In genomic region chr11:67369801-67370284, GRCh38 we compare ENCODE assay signal across 10 cellular contexts. TPM values are rescaled to one million over a fixed set of nuclear protein-coding genes. Genes with fewer than 3 reads are reported as not detected.
DNase-seq lines count a peak whose midpoint lies in the region; ATAC-seq, FAIRE-seq and TF ChIP-seq lines count a peak whose summit lies in the region.
"Had no signal": no experiment of that assay in that cellular context is flagged by ENCODE, and none has a peak within 500 bp of the region (broad histone marks: within the 10 kb centered on the region; RNA-seq: fewer than 3 reads in every experiment).

No MANE protein-coding gene starts in this region.

- H3K36me3 ChIP-seq in astrocyte (ENCODE audit: insufficient read depth, low read length) (peaks cover 9% of the 10 kb centered on the region), tibial nerve (peaks cover 0 to 9% (median 0%) of the 10 kb centered on the region in 3 donors)

- 55 to 58% methylated on average over 12 of the region's 12 CpGs for WGBS in tibial nerve, 2 donors

- H3K9me3 ChIP-seq in astrocyte (ENCODE audit: insufficient read depth, low read depth, low read length) (no peaks in the 10 kb centered on the region), tibial nerve (no peaks in the 10 kb centered on the region)

- peak overlapping the region; percentile 75 for H3K9ac ChIP-seq in astrocyte (ENCODE audit: low read length)

- FAIRE-seq in astrocyte (lab: Jason Lieb, UNC) = no peak

- H3K27ac ChIP-seq in astrocyte (ENCODE audit: low read depth, low read length) (peak overlapping the region; percentile 67), tibial nerve (peak overlapping the region; percentile 16 to 99 (median 97))

- TF ChIP-seq CTCF in astrocyte (IDR thresholded peaks at IDR 0.05; ENCODE audit: insufficient read depth, low read depth, low read length) = no peak
- TF ChIP-seq CTCF in tibial nerve (IDR thresholded peaks at IDR 0.05) = no peak

- DNase-seq in H4 (ENCODE audit: low spot score) (peak; percentile 67), astrocyte (ENCODE audit: low read depth) (no peak), kidney glomerular epithelial cell (lab: John Stamatoyannopoulos, UW) (peak; percentile 47), tibial nerve (ENCODE audit: low spot score in 2 of 2) (no peak), NCI-H1048 (lab: John Stamatoyannopoulos, UW) (no peak)
- DNase-seq: activated CD8-positive, alpha-beta memory T cell treated with anti-CD3 and anti-CD28 coated beads for 24 hours; NCI-H1930 had no signal

- H2AFZ ChIP-seq in astrocyte (ENCODE audit: low read depth, low read length) = no peak overlapping the region

- H3K27me3 ChIP-seq in astrocyte (ENCODE audit: insufficient read depth, low read length) = no peaks in the 10 kb centered on the region
- H3K27me3 ChIP-seq in tibial nerve = no peaks in the 10 kb centered on the region

- H3K36me3 Mint-ChIP-seq in astrocyte (ENCODE audit: low read depth, unreplicated experiment) = peaks cover 11% of the 10 kb centered on the region
- H3K36me3 Mint-ChIP-seq: activated naive CD4-positive, alpha-beta T cell treated with anti-CD3 and anti-CD28 coated beads, Interleukin-2, amount 50 U/mL, for 72 hours had no signal

- H3K79me2 ChIP-seq in astrocyte (ENCODE audit: insufficient read depth, low read length) = peaks cover 81% of the 10 kb centered on the region

- H3K27me3 Mint-ChIP-seq in astrocyte (ENCODE audit: low read depth, unreplicated experiment) = no peaks in the 10 kb centered on the region

- peaks cover 54% of the 10 kb centered on the region for H3K4me1 Mint-ChIP-seq in astrocyte (ENCODE audit: low read depth, unreplicated experiment)

- H4K20me1 ChIP-seq in astrocyte (ENCODE audit: insufficient read depth, low read length) = peaks cover 74% of the 10 kb centered on the region

- H3K4me3 ChIP-seq in astrocyte (ENCODE audit: insufficient read depth, low read depth, low read length) (peak overlapping the region; percentile 40), tibial nerve (no peak overlapping the region)

- H3K4me3 Mint-ChIP-seq in astrocyte (ENCODE audit: unreplicated experiment) = peak overlapping the region; percentile 78

- peak overlapping the region; percentile 93 for H3K4me2 ChIP-seq in astrocyte (ENCODE audit: low read length)

- TF ChIP-seq EP300 in tibial nerve (IDR thresholded peaks at IDR 0.05) = no peak

- H3K4me1 ChIP-seq in astrocyte (ENCODE audit: insufficient read depth, low read length) (peaks cover 68% of the 10 kb centered on the region), tibial nerve (peaks cover 0 to 81% (median 62%) of the 10 kb centered on the region in 4 donors)

- ATAC-seq in GM18870 (IDR thresholded peaks at IDR 0.05; ENCODE audit: unreplicated experiment) = no peak
- no peak for ATAC-seq in HG03520 (IDR thresholded peaks at IDR 0.05; ENCODE audit: unreplicated experiment)
- ATAC-seq: activated naive CD4-positive, alpha-beta T cell treated with anti-CD3 and anti-CD28 coated beads, Interleukin-2, amount 50 U/mL, for 72 hours had no signal

- peak overlapping the region; percentile 92 for H3K27ac Mint-ChIP-seq in astrocyte (ENCODE audit: unreplicated experiment)
- H3K27ac Mint-ChIP-seq: activated naive CD4-positive, alpha-beta T cell treated with anti-CD3 and anti-CD28 coated beads, Interleukin-2, amount 50 U/mL, for 72 hours had no signal

- TF ChIP-seq POLR2A in tibial nerve (IDR thresholded peaks at IDR 0.05) = no peak

- no peaks in the 10 kb centered on the region for H3K9me3 Mint-ChIP-seq in astrocyte (ENCODE audit: unreplicated experiment)
- H3K9me3 Mint-ChIP-seq: activated naive CD4-positive, alpha-beta T cell treated with anti-CD3 and anti-CD28 coated beads, Interleukin-2, amount 50 U/mL, for 72 hours had no signal

RNA-seq across cellular contexts. Expression of gene CLCF1, which starts 3.6 kb away (rescaled TPM):
- 7.0 and 8.3 TPM in 2 replicates for total RNA-seq in H4 (2014; rRNA removed; shearing (Covaris generic))
- 17.4 and 17.6 TPM in 2 replicates for total RNA-seq in astrocyte
- 10 to 100 TPM in 1 of 4 donors, 1 to 10 TPM in 3; 3.7 to 23.1 (median 5.9) TPM for total RNA-seq in tibial nerve

RNA-seq across cellular contexts. Expression of gene POLD4, which starts 16.5 kb away (rescaled TPM):
- total RNA-seq in H4 (2014; rRNA removed; shearing (Covaris generic)) = 71.6 and 77.4 TPM in 2 replicates
- total RNA-seq in astrocyte = 53.5 and 69.2 TPM in 2 replicates
- total RNA-seq in tibial nerve = 100 to 1,000 TPM in 1 of 4 donors, 10 to 100 TPM in 3; 70.8 to 154 (median 88.5) TPM

RNA-seq across cellular contexts. Expression of gene RAD9A, which starts 21.9 kb away (rescaled TPM):
- total RNA-seq in H4 (2014; rRNA removed; shearing (Covaris generic)) = 7.3 and 8.3 TPM in 2 replicates
- 9.2 and 9.4 TPM in 2 replicates for total RNA-seq in astrocyte
- 10 to 100 TPM; 22.7 to 39.0 (median 36.4) TPM for total RNA-seq in tibial nerve

RNA-seq across cellular contexts. Expression of gene PPP1CA, which starts 31.8 kb away (rescaled TPM):
- 212 and 231 TPM in 2 replicates for total RNA-seq in H4 (2014; rRNA removed; shearing (Covaris generic))
- total RNA-seq in astrocyte (157 and 159 TPM in 2 replicates), tibial nerve (10 to 100 TPM; 50.6 to 97.8 (median 72.7) TPM)

RNA-seq across cellular contexts. Expression of gene TBC1D10C, which starts 34.0 kb away (rescaled TPM):
- not detected in 2 replicates for total RNA-seq in H4 (2014; rRNA removed; shearing (Covaris generic))
- total RNA-seq in astrocyte (0.16 TPM in 1 of 2 replicates, not detected in the other), tibial nerve (1 to 10 TPM; 1.5 to 4.5 (median 2.2) TPM)

Comparison
In these comparisons a context has a peak if more than half of its experiments do, and no peak if none do; other contexts are left out.
1. DNase-seq: peak in H4 (single experiment) and kidney glomerular epithelial cell (single experiment); none in astrocyte (single experiment), tibial nerve (0 of 2) and NCI-H1048 (single experiment).